ENCODE assay signal across 24 cellular contexts in genomic region chr6:52104979-52105378, GRCh38. TPM values are rescaled to one million over a fixed set of nuclear protein-coding genes. Genes with fewer than 3 reads are reported as not detected.
"Had no signal": no experiment of that assay in that cellular context is flagged by ENCODE, and none has a peak within 500 bp of the region (broad histone marks: within the 10 kb centered on the region; RNA-seq: fewer than 3 reads in every experiment).

No MANE protein-coding gene starts in this region.

- DNase-seq: activated CD4-positive, alpha-beta memory T cell treated with anti-CD3 and anti-CD28 coated beads, Interleukin-2, amount 10 ng/mL, durations not matched to agents 7 days and 5 days; activated CD4-positive, alpha-beta T cell treated with anti-CD3 and anti-CD28 coated beads for 48 hours; activated CD4-positive, CD25-positive, alpha-beta regulatory T cell; activated CD8-positive, alpha-beta memory T cell treated with anti-CD3 and anti-CD28 coated beads, Interleukin-2, amount 10 ng/mL, durations not matched to agents 7 days and 5 days; activated naive CD4-positive, alpha-beta T cell treated with Interleukin-2 at 50 U/mL for 16 hours; activated naive CD8-positive, alpha-beta T cell treated with anti-CD3 and anti-CD28 coated beads, Interleukin-2, amount 10 ng/mL, durations not matched to agents 7 days and 5 days; activated T-cell treated with anti-CD3 and anti-CD28 coated beads, Interleukin-2, amount 50 U/mL, for 1 hour; amygdala; dorsolateral prefrontal cortex; gastrocnemius medialis; heart left ventricle; mesenchymal stem cell; mucosa of descending colon; naive thymus-derived CD8-positive, alpha-beta T cell; ovary; sigmoid colon; spleen; stimulated activated CD4-positive, alpha-beta T cell treated with anti-CD3 and anti-CD28 coated beads, Interleukin-4, amount 100 ng/mL, for 4 hours; upper lobe of right lung had no signal

- H3K4me1 ChIP-seq: heart left ventricle, sigmoid colon, spleen, upper lobe of right lung had no signal

- ATAC-seq: activated CD8-positive, alpha-beta memory T cell treated with anti-CD3 and anti-CD28 coated beads, Interleukin-2, amount 10 ng/mL, durations not matched to agents 7 days and 5 days; gastrocnemius medialis; heart left ventricle; mucosa of descending colon; naive thymus-derived CD8-positive, alpha-beta T cell; stimulated activated memory B cell treated with anti-CD40 and anti-IgM and Interleukin-4, amounts not matched to agents 10 μg/mL and 1 μg/mL and 100 μg/mL, for 72 hours; upper lobe of right lung had no signal

- H3K27me3 ChIP-seq: gastrocnemius medialis, ovary, sigmoid colon, upper lobe of right lung had no signal

- H3K4me3 ChIP-seq: cardiac muscle cell, dorsolateral prefrontal cortex, gastrocnemius medialis, heart left ventricle, mucosa of descending colon, ovary, sigmoid colon, spleen, upper lobe of right lung had no signal

- H3K36me3 ChIP-seq: cardiac muscle cell, gastrocnemius medialis, heart left ventricle, ovary, sigmoid colon, spleen, upper lobe of right lung had no signal

- H3K27ac ChIP-seq: cardiac muscle cell, dorsolateral prefrontal cortex, heart left ventricle, ovary, sigmoid colon, spleen, upper lobe of right lung had no signal

- H3K9me3 ChIP-seq: gastrocnemius medialis, heart left ventricle, mucosa of descending colon, ovary, sigmoid colon, spleen, upper lobe of right lung had no signal

RNA-seq across cellular contexts. Expression of gene PKHD1, which starts 17.6 kb away (rescaled TPM):
- total RNA-seq: activated CD4-positive, alpha-beta memory T cell treated with anti-CD3 and anti-CD28 coated beads, Interleukin-2, amount 10 ng/mL, durations not matched to agents 7 days and 5 days; activated CD8-positive, alpha-beta memory T cell treated with anti-CD3 and anti-CD28 coated beads, Interleukin-2, amount 10 ng/mL, durations not matched to agents 7 days and 5 days; activated naive CD8-positive, alpha-beta T cell treated with anti-CD3 and anti-CD28 coated beads, Interleukin-2, amount 10 ng/mL, durations not matched to agents 7 days and 5 days; activated T-helper 2 cell treated with anti-CD3 and anti-CD28 coated beads, Interferon-gamma antibody, Interleukin-2, Interleukin-4, amounts not matched to agents 10 μg/mL and 5 μg/mL and 100 μg/mL, durations not matched to agents 14 hours and 24 hours and 36 hours; cardiac muscle cell; fibroblast of lung; naive thymus-derived CD8-positive, alpha-beta T cell; pulmonary artery endothelial cell; spleen had no signal
- polyA plus RNA-seq: cardiac muscle cell; fibroblast of lung; heart left ventricle; naive thymus-derived CD8-positive, alpha-beta T cell; spleen had no signal
